Comparison of ENCODE assay signal across 38 cellular contexts in genomic region chr14:22692194-22692593, GRCh38. TPM values are rescaled to one million over a fixed set of nuclear protein-coding genes. Genes with fewer than 3 reads are reported as not detected.
"Had no signal": no experiment of that assay in that cellular context is flagged by ENCODE, and none has a peak within 500 bp of the region (broad histone marks: within the 10 kb centered on the region; RNA-seq: fewer than 3 reads in every experiment).

No MANE protein-coding gene starts in this region.

- H3K4me3 ChIP-seq: MG63 had no signal

- H3K9ac ChIP-seq: KMS-11 had no signal

- H3K4me2 ChIP-seq: KMS-11 had no signal

- H3K27me3 ChIP-seq: MG63 had no signal

- DNase-seq: Karpas-422, Kasumi-1, MG63, MM.1S, MV-4-11, NCI-H1048, NCI-H1092, NCI-H1092 treated with DMSO at 0.1 percent for 48 hours, NCI-H1105, NCI-H1105 treated with DMSO at 0.1 percent for 48 hours, NCI-H1417, NCI-H1417 treated with DMSO at 0.1 percent for 48 hours, NCI-H1436, NCI-H1436 treated with DMSO at 0.1 percent for 48 hours, NCI-H146, NCI-H1694, NCI-H1694 treated with DMSO at 0.1 percent for 48 hours, NCI-H187, NCI-H187 treated with DMSO at 0.1 percent for 48 hours, NCI-H1930, NCI-H2029, NCI-H2029 treated with DMSO at 0.1 percent for 48 hours, NCI-H2081, NCI-H2081 treated with DMSO at 0.1 percent for 48 hours, NCI-H2107, NCI-H2171, NCI-H2171 treated with DMSO at 0.1 percent for 48 hours, NCI-H2227 treated with DMSO at 0.1 percent for 48 hours, NCI-H226, NCI-H345, NCI-H446, NCI-H446 treated with DMSO at 0.1 percent for 48 hours, NCI-H510A, NCI-H510A treated with DMSO at 0.1 percent for 48 hours had no signal

- H3K36me3 ChIP-seq: MG63 had no signal

- H3K27ac ChIP-seq: KMS-11 had no signal

RNA-seq across cellular contexts. Expression of gene OR6J1, which starts 48.0 kb away (rescaled TPM):
- total RNA-seq: LHCN-M2, MCF 10A, NCI-H460 had no signal
